ENCODE assay signal across 2 cellular contexts in genomic region chr9:136675477-136676296, GRCh38.
TF ChIP-seq lines count a peak whose summit lies in the region.

No MANE protein-coding gene starts in this region.

TF ChIP-seq in A549, 52 proteins besides CTCF, POLR2A, EP300 and RAD21:
- TF ChIP-seq EHF (CRISPR knock-in tag; IDR thresholded peaks at IDR 0.05) = no peak
- no peak for TF ChIP-seq CHD4 (IDR thresholded peaks at IDR 0.05; ENCODE audit: borderline replicate concordance)
- TF ChIP-seq, protein P1, sequence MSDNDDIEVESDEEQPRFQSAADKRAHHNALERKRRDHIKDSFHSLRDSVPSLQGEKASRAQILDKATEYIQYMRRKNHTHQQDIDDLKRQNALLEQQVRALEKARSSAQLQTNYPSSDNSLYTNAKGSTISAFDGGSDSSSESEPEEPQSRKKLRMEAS (IDR thresholded peaks at IDR 0.05) = no peak
- no peak for TF ChIP-seq JUNB (IDR thresholded peaks at IDR 0.05)
- no peak for TF ChIP-seq MYC (IDR thresholded peaks at IDR 0.05; ENCODE audit: borderline replicate concordance, low read length)
- no peak for TF ChIP-seq PHF8 (IDR thresholded peaks at IDR 0.05; ENCODE audit: borderline replicate concordance, low read depth)
- no peak for TF ChIP-seq BHLHE40 (IDR thresholded peaks at IDR 0.05; ENCODE audit: low read depth, low read length)

TF ChIP-seq in endothelial cell of umbilical vein, 7 proteins besides CTCF, POLR2A, EP300 and RAD21:
- TF ChIP-seq POLR2AphosphoS5 (IDR thresholded peaks at IDR 0.05; ENCODE audit: insufficient read depth, low read depth, low read length) = peak; percentile 68
- TF ChIP-seq MYC (IDR thresholded peaks at IDR 0.05; ENCODE audit: low read depth, low read length) = no peak
